19 cellular contexts compared by ENCODE assay signal in genomic region chr17:39950871-39951348, GRCh38. TPM values are rescaled to one million over a fixed set of nuclear protein-coding genes. Genes with fewer than 3 reads are reported as not detected.
DNase-seq lines count a peak whose midpoint lies in the region; ATAC-seq and TF ChIP-seq lines count a peak whose summit lies in the region.
"Had no signal": no experiment of that assay in that cellular context is flagged by ENCODE, and none has a peak within 500 bp of the region (broad histone marks: within the 10 kb centered on the region; RNA-seq: fewer than 3 reads in every experiment).

No MANE protein-coding gene starts in this region.

- no peaks in the 10 kb centered on the region for H3K36me3 ChIP-seq in ovary
- H3K36me3 ChIP-seq in spleen: no peaks in the 10 kb centered on the region
- H3K36me3 ChIP-seq: ascending aorta had no signal

- TF ChIP-seq POLR2A in ovary (IDR thresholded peaks at IDR 0.05): no peak
- no peak for TF ChIP-seq POLR2A in spleen (IDR thresholded peaks at IDR 0.05)

- H3K9me3 ChIP-seq in ovary (no peaks in the 10 kb centered on the region), spleen (no peaks in the 10 kb centered on the region)
- H3K9me3 ChIP-seq: A549, ascending aorta had no signal

- H3K9me3 Mint-ChIP-seq in T-helper 2 cell treated with Interferon-gamma antibody and Interleukin-4, amounts not matched to agents 5 μg/mL and 100 μg/mL, for 36 hours: no peaks in the 10 kb centered on the region
- H3K9me3 Mint-ChIP-seq: CD4-positive, alpha-beta memory T cell; stimulated activated naive CD8-positive, alpha-beta T cell treated with anti-CD3 and anti-CD28 coated beads, Interleukin-15, amount 100 ng/mL, for 72 hours had no signal

- H3K27ac Mint-ChIP-seq in T-helper 2 cell treated with Interferon-gamma antibody and Interleukin-4, amounts not matched to agents 5 μg/mL and 100 μg/mL, for 36 hours: peak overlapping the region; percentile 2
- H3K27ac Mint-ChIP-seq: progenitor cell of endocrine pancreas; stimulated activated naive CD8-positive, alpha-beta T cell treated with anti-CD3 and anti-CD28 coated beads, Interleukin-15, amount 100 ng/mL, for 72 hours had no signal

- intact Hi-C loops in ovary (cut with DNase I): no loop called here
- intact Hi-C loops in spleen (cut with DNase I; ENCODE audit: low total_unique reads): no loop called here

- H3K27ac ChIP-seq in ovary (no peak overlapping the region), spleen (no peak overlapping the region)
- H3K27ac ChIP-seq: A549, ascending aorta had no signal

- TF ChIP-seq CTCF in fibroblast of the aortic adventitia (IDR thresholded peaks at IDR 0.05; ENCODE audit: insufficient read depth, low read length) (no peak), ovary (IDR thresholded peaks at IDR 0.05) (no peak), spleen (IDR thresholded peaks at IDR 0.05 in 8 of 11, conservative IDR thresholded peaks at IDR 0.05 in 3 of 11) (no peak), omental fat pad (IDR thresholded peaks at IDR 0.05) (no peak)

- no peak for ATAC-seq in omental fat pad (ENCODE audit: low FRiP score)
- ATAC-seq: A549; stimulated activated naive CD8-positive, alpha-beta T cell treated with anti-CD3 and anti-CD28 coated beads, Interleukin-15, amount 100 ng/mL, for 72 hours had no signal

- peaks cover 5% of the 10 kb centered on the region for H3K27me3 Mint-ChIP-seq in T-helper 2 cell treated with Interferon-gamma antibody and Interleukin-4, amounts not matched to agents 5 μg/mL and 100 μg/mL, for 36 hours (ENCODE audit: low read depth)
- H3K27me3 Mint-ChIP-seq: CD4-positive, alpha-beta memory T cell; stimulated activated naive CD8-positive, alpha-beta T cell treated with anti-CD3 and anti-CD28 coated beads, Interleukin-15, amount 100 ng/mL, for 72 hours had no signal

- no peaks in the 10 kb centered on the region for H3K36me3 Mint-ChIP-seq in T-helper 2 cell treated with Interferon-gamma antibody and Interleukin-4, amounts not matched to agents 5 μg/mL and 100 μg/mL, for 36 hours (ENCODE audit: low read depth)
- H3K36me3 Mint-ChIP-seq: CD4-positive, alpha-beta memory T cell had no signal

- H3K27me3 ChIP-seq in ovary: no peaks in the 10 kb centered on the region
- H3K27me3 ChIP-seq in spleen (replicated peaks in 1 of 7): no peaks in the 10 kb centered on the region
- H3K27me3 ChIP-seq: ascending aorta had no signal

- DNase-seq in T-helper 2 cell treated with Interferon-gamma antibody and Interleukin-4, amounts not matched to agents 5 μg/mL and 100 μg/mL, for 36 hours (ENCODE audit: low spot score): no peak
- DNase-seq in T-helper 2 cell (no peak), fibroblast of the aortic adventitia (ENCODE audit: low read depth) (peak; percentile 35), ovary (peak; percentile 19 to 52 (median 35)), spleen (no peak), omental fat pad (ENCODE audit: low spot score) (no peak)
- DNase-seq: activated CD4-positive, CD25-positive, alpha-beta regulatory T cell treated with anti-CD3 and anti-CD28 coated beads, Interleukin-2, amount 50 U/mL, for 72 hours; activated gamma-delta T cell treated with Interleukin-2 at 50 U/mL for 16 hours; CD4-positive, alpha-beta memory T cell; cortex of kidney; SHP77 treated with DMSO at 0.1 percent for 48 hours; stimulated activated naive CD8-positive, alpha-beta T cell treated with anti-CD3 and anti-CD28 coated beads, Interleukin-15, amount 100 ng/mL, for 72 hours had no signal

- H3K4me1 ChIP-seq in ovary (ENCODE audit: insufficient read depth) (no peaks in the 10 kb centered on the region), spleen (peaks cover 0 to 26% (median 12%) of the 10 kb centered on the region in 6 donors)

- TF ChIP-seq EP300 in ovary (IDR thresholded peaks at IDR 0.05): no peak

- 25 to 27% (median 26%) methylated on average over 5 of the region's 5 CpGs for WGBS in ovary, 3 donors
- 69 to 74% (median 71%) methylated on average over 5 of the region's 5 CpGs for WGBS in spleen, 5 donors

- peaks cover 29% of the 10 kb centered on the region for H3K4me1 Mint-ChIP-seq in T-helper 2 cell treated with Interferon-gamma antibody and Interleukin-4, amounts not matched to agents 5 μg/mL and 100 μg/mL, for 36 hours (ENCODE audit: low read depth)

- H3K4me3 Mint-ChIP-seq in T-helper 2 cell treated with Interferon-gamma antibody and Interleukin-4, amounts not matched to agents 5 μg/mL and 100 μg/mL, for 36 hours: no peak overlapping the region

- no peak overlapping the region for H3K4me3 ChIP-seq in fibroblast of the aortic adventitia (ENCODE audit: low read depth, low read length)
- H3K4me3 ChIP-seq in ovary: no peak overlapping the region
- no peak overlapping the region for H3K4me3 ChIP-seq in spleen
- H3K4me3 ChIP-seq: A549, ascending aorta had no signal

RNA-seq across cellular contexts. Expression of gene GSDMA, which starts 11.9 kb away (rescaled TPM):
- total RNA-seq in fibroblast of the aortic adventitia (ENCODE audit: low replicate concordance): not detected in 2 replicates
- total RNA-seq in ovary: under 1 TPM in 2 of 7 donors, not detected in 5; 0.10 to 0.11 TPM
- polyA plus RNA-seq in ovary: under 1 TPM; 0.19 to 0.55 TPM
- total RNA-seq in spleen: 1 to 10 TPM in 1 of 7 donors, under 1 TPM in 4, not detected in 2; 0.30 to 1.2 (median 0.50) TPM
- under 1 TPM in 2 of 3 donors, not detected in 1; 0.07 to 0.24 TPM for polyA plus RNA-seq in spleen
- 1 to 10 TPM in 1 of 4 donors, under 1 TPM in 2, not detected in 1; 0.65 to 1.1 (median 0.72) TPM for total RNA-seq in omental fat pad
- total RNA-seq: ascending aorta, kidney epithelial cell, progenitor cell of endocrine pancreas had no signal
- polyA plus RNA-seq: A549 had no signal

RNA-seq across cellular contexts. Expression of gene LRRC3C, which starts 23.4 kb away (rescaled TPM):
- total RNA-seq in fibroblast of the aortic adventitia (ENCODE audit: low replicate concordance) (not detected in 2 replicates), ovary (under 1 TPM in 1 of 7 donors, not detected in 6; 0.27 TPM), spleen (not detected), omental fat pad (not detected)
- polyA plus RNA-seq in ovary (under 1 TPM in 1 of 2 donors, not detected in 1; 0.12 TPM), spleen (under 1 TPM in 1 of 3 donors, not detected in 2; 0.08 TPM)
- total RNA-seq: ascending aorta; CD4-positive, alpha-beta memory T cell; epithelial cell of proximal tubule; kidney epithelial cell; progenitor cell of endocrine pancreas; T-helper 2 cell treated with Interferon-gamma antibody and Interleukin-4, amounts not matched to agents 100 ng/mL and 5 ng/mL, for 36 hours; ureter had no signal
- polyA plus RNA-seq: A549; CD4-positive, alpha-beta memory T cell had no signal

RNA-seq across cellular contexts. Expression of gene ORMDL3, which starts 23.5 kb away (rescaled TPM):
- total RNA-seq in fibroblast of the aortic adventitia (ENCODE audit: low replicate concordance) (46.9 and 71.7 TPM in 2 replicates), ovary (10 to 100 TPM; 37.0 to 64.3 (median 52.2) TPM), spleen (10 to 100 TPM; 48.0 to 77.6 (median 58.2) TPM), omental fat pad (100 to 1,000 TPM in 2 of 4 donors, 10 to 100 TPM in 2; 78.5 to 338 (median 163) TPM)
- polyA plus RNA-seq in ovary (10 to 100 TPM; 43.7 to 97.5 TPM), spleen (10 to 100 TPM; 34.7 to 44.0 (median 40.5) TPM)

RNA-seq across cellular contexts. Expression of gene PSMD3, which starts 29.7 kb away (rescaled TPM):
- total RNA-seq in fibroblast of the aortic adventitia (ENCODE audit: low replicate concordance) (41.9 and 73.5 TPM in 2 replicates), ovary (10 to 100 TPM; 48.2 to 88.4 (median 75.8) TPM), spleen (10 to 100 TPM; 57.4 to 70.6 (median 65.5) TPM), omental fat pad (10 to 100 TPM; 75.3 to 98.0 (median 79.4) TPM)
- polyA plus RNA-seq in ovary (10 to 100 TPM; 63.9 to 70.1 TPM), spleen (10 to 100 TPM; 35.6 to 50.8 (median 43.5) TPM)

RNA-seq across cellular contexts. Expression of gene GSDMB, which starts 32.5 kb away (rescaled TPM):
- total RNA-seq in fibroblast of the aortic adventitia (ENCODE audit: low replicate concordance) (3.5 and 39.4 TPM in 2 replicates), ovary (1 to 10 TPM; 3.8 to 9.7 (median 5.5) TPM), spleen (10 to 100 TPM; 15.4 to 30.0 (median 21.4) TPM), omental fat pad (10 to 100 TPM; 10.4 to 32.2 (median 21.3) TPM)
- polyA plus RNA-seq in ovary (1 to 10 TPM; 3.7 to 6.5 TPM), spleen (10 to 100 TPM; 13.1 to 41.9 (median 18.2) TPM)

Comparison
In these comparisons a context has a peak if more than half of its experiments do, and no peak if none do; other contexts are left out.
1. DNase-seq: peak in fibroblast of the aortic adventitia (single experiment) and ovary (5 of 5); none in T-helper 2 cell treated with Interferon-gamma antibody and Interleukin-4, amounts not matched to agents 5 μg/mL and 100 μg/mL, for 36 hours (single experiment), T-helper 2 cell (0 of 5), spleen (single experiment) and omental fat pad (single experiment).